In the genomic region with DNA sequence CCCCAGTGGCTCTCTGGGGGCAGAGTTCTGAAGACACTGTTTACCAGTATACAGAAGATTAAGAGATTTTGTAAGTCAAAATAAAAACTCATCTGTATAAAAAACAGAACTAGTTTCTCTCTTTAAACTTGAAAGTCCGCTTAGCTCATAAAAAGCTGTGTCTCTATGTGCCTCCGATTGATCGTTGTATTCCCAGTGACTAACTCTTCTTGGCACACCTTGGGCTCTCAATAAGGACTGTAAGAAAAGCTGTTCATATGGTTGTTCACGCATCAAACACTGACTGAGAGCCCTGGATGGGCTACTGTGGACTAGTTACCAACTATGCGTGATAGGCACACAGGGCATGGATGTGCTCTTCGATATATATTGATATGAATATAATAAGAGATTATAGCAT, we compare ENCODE assay signal across 17 cellular contexts.
DNase-seq lines count a peak whose midpoint lies in the region; ATAC-seq and TF ChIP-seq lines count a peak whose summit lies in the region.
"Had no signal": no experiment of that assay in that cellular context is flagged by ENCODE, and none has a peak within 500 bp of the region (broad histone marks: within the 10 kb centered on the region; RNA-seq: fewer than 3 reads in every experiment).

No MANE protein-coding gene starts in this region.

- H3K4me1 Mint-ChIP-seq in WTC11: peaks cover 78% of the 10 kb centered on the region
- no peaks in the 10 kb centered on the region for H3K4me1 Mint-ChIP-seq in activated CD8-positive, alpha-beta T cell treated with anti-CD3 and anti-CD28 coated beads for 36 hours (ENCODE audit: low read depth)
- no peaks in the 10 kb centered on the region for H3K4me1 Mint-ChIP-seq in activated CD8-positive, alpha-beta T cell treated with anti-CD3 and anti-CD28 coated beads, Interleukin-2, amount 10 ng/mL, durations not matched to agents 7 days and 5 days (ENCODE audit: low read depth)
- H3K4me1 Mint-ChIP-seq: activated naive CD4-positive, alpha-beta T cell treated with anti-CD3 and anti-CD28 coated beads, Interleukin-2, amount 50 U/mL, for 24 hours had no signal

- no peaks in the 10 kb centered on the region for H3K36me3 Mint-ChIP-seq in WTC11
- H3K36me3 Mint-ChIP-seq in activated CD8-positive, alpha-beta T cell treated with anti-CD3 and anti-CD28 coated beads for 36 hours (ENCODE audit: low read depth): no peaks in the 10 kb centered on the region
- H3K36me3 Mint-ChIP-seq in activated CD8-positive, alpha-beta T cell treated with anti-CD3 and anti-CD28 coated beads, Interleukin-2, amount 10 ng/mL, durations not matched to agents 7 days and 5 days (ENCODE audit: low read depth): no peaks in the 10 kb centered on the region
- H3K36me3 Mint-ChIP-seq: activated naive CD4-positive, alpha-beta T cell treated with anti-CD3 and anti-CD28 coated beads, Interleukin-2, amount 50 U/mL, for 24 hours had no signal

- H3K9me3 Mint-ChIP-seq in WTC11: no peaks in the 10 kb centered on the region
- no peaks in the 10 kb centered on the region for H3K9me3 Mint-ChIP-seq in activated CD8-positive, alpha-beta T cell treated with anti-CD3 and anti-CD28 coated beads for 36 hours
- no peaks in the 10 kb centered on the region for H3K9me3 Mint-ChIP-seq in activated CD8-positive, alpha-beta T cell treated with anti-CD3 and anti-CD28 coated beads, Interleukin-2, amount 10 ng/mL, durations not matched to agents 7 days and 5 days (ENCODE audit: insufficient read depth)
- H3K9me3 Mint-ChIP-seq: activated naive CD4-positive, alpha-beta T cell treated with anti-CD3 and anti-CD28 coated beads, Interleukin-2, amount 50 U/mL, for 24 hours; T-helper 2 cell treated with Interferon-gamma antibody and Interleukin-4, amounts not matched to agents 5 μg/mL and 100 μg/mL, for 36 hours had no signal

- H3K27me3 ChIP-seq in iPS-15b (ENCODE audit: control insufficient read depth, insufficient read depth, low read length): no peaks in the 10 kb centered on the region
- H3K27me3 ChIP-seq in smooth muscle cell (ENCODE audit: low read depth): no peaks in the 10 kb centered on the region
- H3K27me3 ChIP-seq: BLaER1 treated with 17β-estradiol and CSF1 and Interleukin-3, amounts not matched to agents 10 nM and 100 nM; MG63; uterus had no signal

- WGBS in smooth muscle cell (ENCODE audit: low lambda C conversion rate): 47% methylated on average over 6 of the region's 6 CpGs

- H3K4me3 ChIP-seq in iPS-15b (ENCODE audit: low read depth, low read length) (no peak overlapping the region), smooth muscle cell (peak overlapping the region; percentile 9)
- H3K4me3 ChIP-seq: BLaER1 treated with 17β-estradiol and CSF1 and Interleukin-3, amounts not matched to agents 10 nM and 100 nM; MG63; uterus had no signal

- H3F3A ChIP-seq in smooth muscle cell (ENCODE audit: low read depth): peaks cover 20% of the 10 kb centered on the region

- TF ChIP-seq CTCF in WTC11 (IDR thresholded peaks at IDR 0.05) (no peak), smooth muscle cell (IDR thresholded peaks at IDR 0.05; ENCODE audit: borderline replicate concordance, insufficient read depth, poor library complexity, severe bottlenecking) (no peak)
- no peak for TF ChIP-seq CTCF in activated CD8-positive, alpha-beta T cell treated with anti-CD3 and anti-CD28 coated beads for 36 hours (IDR thresholded peaks at IDR 0.05)

- POLR2A ChIA-PET in WTC11 (lab: Charles Lee): interaction anchor here (0.7 kb wide), 1 partner anchor 16 kb away, joined by 3 read pairs; no protein-coding TSS in a partner anchor
- POLR2A ChIA-PET in activated CD8-positive, alpha-beta T cell treated with anti-CD3 and anti-CD28 coated beads for 36 hours (lab: Charles Lee): no interaction called here
- POLR2A ChIA-PET in activated CD8-positive, alpha-beta T cell treated with anti-CD3 and anti-CD28 coated beads, Interleukin-2, amount 10 ng/mL, durations not matched to agents 7 days and 5 days (lab: Charles Lee): no interaction called here

- no peaks in the 10 kb centered on the region for H3K79me2 ChIP-seq in smooth muscle cell (ENCODE audit: low read depth)

- peak overlapping the region; percentile 79 for H3K27ac Mint-ChIP-seq in WTC11
- no peak overlapping the region for H3K27ac Mint-ChIP-seq in activated CD8-positive, alpha-beta T cell treated with anti-CD3 and anti-CD28 coated beads for 36 hours
- H3K27ac Mint-ChIP-seq in activated CD8-positive, alpha-beta T cell treated with anti-CD3 and anti-CD28 coated beads, Interleukin-2, amount 10 ng/mL, durations not matched to agents 7 days and 5 days: no peak overlapping the region
- H3K27ac Mint-ChIP-seq: activated naive CD4-positive, alpha-beta T cell treated with anti-CD3 and anti-CD28 coated beads, Interleukin-2, amount 50 U/mL, for 24 hours; T-helper 2 cell treated with Interferon-gamma antibody and Interleukin-4, amounts not matched to agents 5 μg/mL and 100 μg/mL, for 36 hours had no signal

- peak overlapping the region; percentile 85 for H3K27ac ChIP-seq in smooth muscle cell (ENCODE audit: low read depth)
- H3K27ac ChIP-seq: BLaER1 treated with 17β-estradiol and CSF1 and Interleukin-3, amounts not matched to agents 10 nM and 100 nM; uterus had no signal

- H3K4me1 ChIP-seq in iPS-15b (ENCODE audit: control insufficient read depth, insufficient read depth, low read length): peaks cover 44% of the 10 kb centered on the region
- peaks cover 23% of the 10 kb centered on the region for H3K4me1 ChIP-seq in smooth muscle cell (ENCODE audit: low read depth)
- H3K4me1 ChIP-seq: uterus had no signal

- no peaks in the 10 kb centered on the region for H3K27me3 Mint-ChIP-seq in WTC11 (ENCODE audit: low read depth)
- H3K27me3 Mint-ChIP-seq in activated CD8-positive, alpha-beta T cell treated with anti-CD3 and anti-CD28 coated beads for 36 hours: peaks cover 5% of the 10 kb centered on the region
- H3K27me3 Mint-ChIP-seq in activated CD8-positive, alpha-beta T cell treated with anti-CD3 and anti-CD28 coated beads, Interleukin-2, amount 10 ng/mL, durations not matched to agents 7 days and 5 days (ENCODE audit: low read depth): peaks cover 2% of the 10 kb centered on the region

- ATAC-seq in WTC11: no peak
- ATAC-seq in activated CD8-positive, alpha-beta T cell treated with anti-CD3 and anti-CD28 coated beads for 36 hours: no peak
- no peak for ATAC-seq in activated CD8-positive, alpha-beta T cell treated with anti-CD3 and anti-CD28 coated beads, Interleukin-2, amount 10 ng/mL, durations not matched to agents 7 days and 5 days
- ATAC-seq: stimulated activated naive CD8-positive, alpha-beta T cell treated with anti-CD3 and anti-CD28 coated beads, Interleukin-15, Interleukin-2, amounts not matched to agents 100 U/mL and 50 U/mL, for 24 hours had no signal

- DNase-seq in HT-29 (ENCODE audit: low spot score) (peak; percentile 72), WTC11 (ENCODE audit: low spot score) (no peak), smooth muscle cell (lab: John Stamatoyannopoulos, UW; ENCODE audit: unreplicated experiment) (no peak), DMS79 treated with DMSO at 0.1 percent for 48 hours (lab: John Stamatoyannopoulos, UW) (no peak)
- no peak for DNase-seq in activated CD8-positive, alpha-beta T cell treated with anti-CD3 and anti-CD28 coated beads for 36 hours
- no peak for DNase-seq in activated CD8-positive, alpha-beta T cell treated with anti-CD3 and anti-CD28 coated beads, Interleukin-2, amount 10 ng/mL, durations not matched to agents 7 days and 5 days
- DNase-seq: activated CD4-positive, CD25-positive, alpha-beta regulatory T cell treated with anti-CD3 and anti-CD28 coated beads, Interleukin-2, amount 50 U/mL, for 72 hours; MG63; midbrain; NCI-H2029; NCI-H748 treated with DMSO at 0.1 percent for 48 hours; stimulated activated naive CD8-positive, alpha-beta T cell treated with anti-CD3 and anti-CD28 coated beads, Interleukin-15, Interleukin-2, amounts not matched to agents 100 U/mL and 50 U/mL, for 24 hours; uterus had no signal

- H3K4me2 ChIP-seq in smooth muscle cell: peak overlapping the region; percentile 72
- H3K4me2 ChIP-seq: BLaER1 treated with 17β-estradiol and CSF1 and Interleukin-3, amounts not matched to agents 10 nM and 100 nM had no signal

- peaks cover 4% of the 10 kb centered on the region for H4K20me1 ChIP-seq in smooth muscle cell (ENCODE audit: low read depth)
- H4K20me1 ChIP-seq: BLaER1 treated with 17β-estradiol and CSF1 and Interleukin-3, amounts not matched to agents 10 nM and 100 nM had no signal

- H3K4me3 Mint-ChIP-seq in WTC11: no peak overlapping the region
- H3K4me3 Mint-ChIP-seq in activated CD8-positive, alpha-beta T cell treated with anti-CD3 and anti-CD28 coated beads for 36 hours: no peak overlapping the region
- no peak overlapping the region for H3K4me3 Mint-ChIP-seq in activated CD8-positive, alpha-beta T cell treated with anti-CD3 and anti-CD28 coated beads, Interleukin-2, amount 10 ng/mL, durations not matched to agents 7 days and 5 days
- H3K4me3 Mint-ChIP-seq: activated naive CD4-positive, alpha-beta T cell treated with anti-CD3 and anti-CD28 coated beads, Interleukin-2, amount 50 U/mL, for 24 hours; T-helper 2 cell treated with Interferon-gamma antibody and Interleukin-4, amounts not matched to agents 5 μg/mL and 100 μg/mL, for 36 hours had no signal

- CTCF ChIA-PET in WTC11 (lab: Charles Lee): interaction anchor here (1.0 to 2.0 kb wide), 5 partner anchors 29 to 740 kb away, joined by 3 to 12 read pairs (median 3); a partner anchor contains a TSS
- CTCF ChIA-PET in activated CD8-positive, alpha-beta T cell treated with anti-CD3 and anti-CD28 coated beads for 36 hours (lab: Charles Lee): no interaction called here
- CTCF ChIA-PET in activated CD8-positive, alpha-beta T cell treated with anti-CD3 and anti-CD28 coated beads, Interleukin-2, amount 10 ng/mL, durations not matched to agents 7 days and 5 days (lab: Charles Lee): no interaction called here

- intact Hi-C loops in activated CD8-positive, alpha-beta T cell treated with anti-CD3 and anti-CD28 coated beads for 36 hours (cut with micrococcal nuclease): no loop called here

- H3K36me3 ChIP-seq in iPS-15b (ENCODE audit: control insufficient read depth, insufficient read depth, low read length) (no peaks in the 10 kb centered on the region), smooth muscle cell (ENCODE audit: low read depth) (no peaks in the 10 kb centered on the region)
- H3K36me3 ChIP-seq: BLaER1 treated with 17β-estradiol and CSF1 and Interleukin-3, amounts not matched to agents 10 nM and 100 nM; uterus had no signal

- H2AFZ ChIP-seq in smooth muscle cell (ENCODE audit: low read depth): no peak overlapping the region

- H3K9me3 ChIP-seq in iPS-15b (ENCODE audit: control insufficient read depth, insufficient read depth, low read length): no peaks in the 10 kb centered on the region
- no peaks in the 10 kb centered on the region for H3K9me3 ChIP-seq in smooth muscle cell (replicated peaks; ENCODE audit: low read depth)
- H3K9me3 ChIP-seq: BLaER1 treated with 17β-estradiol and CSF1 and Interleukin-3, amounts not matched to agents 10 nM and 100 nM; MG63; uterus had no signal

- H3K9ac ChIP-seq in iPS-15b (ENCODE audit: low read depth, low read length) (peak overlapping the region; percentile 16), smooth muscle cell (ENCODE audit: low read depth) (no peak overlapping the region)
- H3K9ac ChIP-seq: BLaER1 treated with 17β-estradiol and CSF1 and Interleukin-3, amounts not matched to agents 10 nM and 100 nM had no signal

TF ChIP-seq in WTC11, 78 proteins besides CTCF, POLR2A, EP300 and RAD21 (continues in another document):
- no peak for TF ChIP-seq EMX1 (CRISPR knock-in tag; IDR thresholded peaks at IDR 0.05)
- TF ChIP-seq ZNF232 (CRISPR knock-in tag; IDR thresholded peaks at IDR 0.05): no peak
